In genomic region chr15:89749526-89749925, GRCh38 we compare ENCODE assay signal across 3 cellular contexts.
TF ChIP-seq lines count a peak whose summit lies in the region.

No MANE protein-coding gene starts in this region.

TF ChIP-seq in HEK293, 187 proteins besides CTCF, POLR2A, EP300 and RAD21:
- no peak for TF ChIP-seq REST (tag by site-specific recombination; IDR thresholded peaks at IDR 0.05)

TF ChIP-seq in GM12878, 131 proteins besides CTCF, POLR2A, EP300 and RAD21:
- TF ChIP-seq IRF5 (IDR thresholded peaks at IDR 0.05; ENCODE audit: borderline replicate concordance) (no peak), IKZF1 (conservative IDR thresholded peaks at IDR 0.05) (no peak), TARDBP (IDR thresholded peaks at IDR 0.05; ENCODE audit: borderline replicate concordance) (no peak), BRCA1 (IDR thresholded peaks at IDR 0.05; ENCODE audit: low read depth, low read length) (no peak), NFYA (IDR thresholded peaks at IDR 0.05; ENCODE audit: borderline replicate concordance, low read depth, low read length) (no peak), RUNX3 (IDR thresholded peaks at IDR 0.05; ENCODE audit: low read length) (no peak), ZNF592 (IDR thresholded peaks at IDR 0.05) (no peak), NR2C1 (IDR thresholded peaks at IDR 0.05) (no peak), TCF3 (IDR thresholded peaks at IDR 0.05; ENCODE audit: borderline replicate concordance, insufficient read depth, low read depth, low read length) (no peak)

TF ChIP-seq in HEK293T, 16 proteins besides CTCF, POLR2A, EP300 and RAD21:
- no peak for TF ChIP-seq FOXM1 (IDR thresholded peaks at IDR 0.05; ENCODE audit: borderline replicate concordance)
- TF ChIP-seq ELF4 (IDR thresholded peaks at IDR 0.05): no peak
- no peak for TF ChIP-seq ARNT (IDR thresholded peaks at IDR 0.05)
- no peak for TF ChIP-seq L3MBTL2 (conservative IDR thresholded peaks at IDR 0.05)
- TF ChIP-seq FOXK2 (IDR thresholded peaks at IDR 0.05): no peak
- TF ChIP-seq BHLHE40 (IDR thresholded peaks at IDR 0.05; ENCODE audit: borderline replicate concordance): no peak
- no peak for TF ChIP-seq SUZ12 (IDR thresholded peaks at IDR 0.05)
- TF ChIP-seq LEF1 (IDR thresholded peaks at IDR 0.05; ENCODE audit: borderline replicate concordance): no peak
- TF ChIP-seq TARDBP (IDR thresholded peaks at IDR 0.05): no peak
- no peak for TF ChIP-seq HDGF (IDR thresholded peaks at IDR 0.05; ENCODE audit: borderline replicate concordance)
- TF ChIP-seq CTBP1 (IDR thresholded peaks at IDR 0.05; ENCODE audit: borderline replicate concordance): no peak
